ENCODE assay signal across 1 cellular context in the genomic region with DNA sequence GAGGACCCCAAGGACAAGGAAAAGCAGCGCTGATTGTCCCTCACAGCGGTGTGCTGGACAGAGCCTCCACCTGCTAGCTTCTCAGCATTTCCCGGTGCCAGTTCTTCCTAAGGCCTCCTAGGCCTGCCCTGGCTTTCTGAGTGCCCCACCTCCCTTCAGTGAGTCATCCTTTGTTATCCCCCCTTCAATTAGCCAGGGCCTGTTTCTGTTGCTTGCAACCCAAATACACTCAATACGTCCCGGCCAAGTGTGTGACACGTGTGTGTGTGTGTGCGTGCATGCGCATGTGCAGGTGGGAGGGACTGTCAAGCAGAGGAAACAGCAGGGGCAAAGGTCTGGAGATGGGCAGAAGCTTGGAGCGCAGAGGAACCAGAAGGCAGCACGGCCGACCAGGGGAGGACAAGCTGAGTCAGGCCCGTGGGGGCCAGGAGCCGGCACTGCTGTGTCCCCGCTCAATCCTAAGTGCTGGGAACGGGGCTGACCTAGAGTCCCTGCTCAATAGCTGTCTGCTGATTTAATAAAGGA.
TF ChIP-seq lines count a peak whose summit lies in the region.

No MANE protein-coding gene starts in this region.

TF ChIP-seq in SK-N-SH, 30 proteins besides CTCF, POLR2A, EP300 and RAD21:
- TF ChIP-seq, protein P1, sequence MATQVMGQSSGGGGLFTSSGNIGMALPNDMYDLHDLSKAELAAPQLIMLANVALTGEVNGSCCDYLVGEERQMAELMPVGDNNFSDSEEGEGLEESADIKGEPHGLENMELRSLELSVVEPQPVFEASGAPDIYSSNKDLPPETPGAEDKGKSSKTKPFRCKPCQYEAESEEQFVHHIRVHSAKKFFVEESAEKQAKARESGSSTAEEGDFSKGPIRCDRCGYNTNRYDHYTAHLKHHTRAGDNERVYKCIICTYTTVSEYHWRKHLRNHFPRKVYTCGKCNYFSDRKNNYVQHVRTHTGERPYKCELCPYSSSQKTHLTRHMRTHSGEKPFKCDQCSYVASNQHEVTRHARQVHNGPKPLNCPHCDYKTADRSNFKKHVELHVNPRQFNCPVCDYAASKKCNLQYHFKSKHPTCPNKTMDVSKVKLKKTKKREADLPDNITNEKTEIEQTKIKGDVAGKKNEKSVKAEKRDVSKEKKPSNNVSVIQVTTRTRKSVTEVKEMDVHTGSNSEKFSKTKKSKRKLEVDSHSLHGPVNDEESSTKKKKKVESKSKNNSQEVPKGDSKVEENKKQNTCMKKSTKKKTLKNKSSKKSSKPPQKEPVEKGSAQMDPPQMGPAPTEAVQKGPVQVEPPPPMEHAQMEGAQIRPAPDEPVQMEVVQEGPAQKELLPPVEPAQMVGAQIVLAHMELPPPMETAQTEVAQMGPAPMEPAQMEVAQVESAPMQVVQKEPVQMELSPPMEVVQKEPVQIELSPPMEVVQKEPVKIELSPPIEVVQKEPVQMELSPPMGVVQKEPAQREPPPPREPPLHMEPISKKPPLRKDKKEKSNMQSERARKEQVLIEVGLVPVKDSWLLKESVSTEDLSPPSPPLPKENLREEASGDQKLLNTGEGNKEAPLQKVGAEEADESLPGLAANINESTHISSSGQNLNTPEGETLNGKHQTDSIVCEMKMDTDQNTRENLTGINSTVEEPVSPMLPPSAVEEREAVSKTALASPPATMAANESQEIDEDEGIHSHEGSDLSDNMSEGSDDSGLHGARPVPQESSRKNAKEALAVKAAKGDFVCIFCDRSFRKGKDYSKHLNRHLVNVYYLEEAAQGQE (IDR thresholded peaks at IDR 0.05; ENCODE audit: low read depth, low read length) = peak; percentile 71; the same call in 1 of the 2 replicates
- TF ChIP-seq FOSL2 (IDR thresholded peaks at IDR 0.05; ENCODE audit: borderline replicate concordance, low read depth) (0 out of 2 replicates have a peak, but pooled peaks have one; percentile 26), MEF2A (IDR thresholded peaks at IDR 0.05; ENCODE audit: borderline replicate concordance, low read depth) (no peak)
